Comparison of ENCODE assay signal across 24 cellular contexts in the genomic region with DNA sequence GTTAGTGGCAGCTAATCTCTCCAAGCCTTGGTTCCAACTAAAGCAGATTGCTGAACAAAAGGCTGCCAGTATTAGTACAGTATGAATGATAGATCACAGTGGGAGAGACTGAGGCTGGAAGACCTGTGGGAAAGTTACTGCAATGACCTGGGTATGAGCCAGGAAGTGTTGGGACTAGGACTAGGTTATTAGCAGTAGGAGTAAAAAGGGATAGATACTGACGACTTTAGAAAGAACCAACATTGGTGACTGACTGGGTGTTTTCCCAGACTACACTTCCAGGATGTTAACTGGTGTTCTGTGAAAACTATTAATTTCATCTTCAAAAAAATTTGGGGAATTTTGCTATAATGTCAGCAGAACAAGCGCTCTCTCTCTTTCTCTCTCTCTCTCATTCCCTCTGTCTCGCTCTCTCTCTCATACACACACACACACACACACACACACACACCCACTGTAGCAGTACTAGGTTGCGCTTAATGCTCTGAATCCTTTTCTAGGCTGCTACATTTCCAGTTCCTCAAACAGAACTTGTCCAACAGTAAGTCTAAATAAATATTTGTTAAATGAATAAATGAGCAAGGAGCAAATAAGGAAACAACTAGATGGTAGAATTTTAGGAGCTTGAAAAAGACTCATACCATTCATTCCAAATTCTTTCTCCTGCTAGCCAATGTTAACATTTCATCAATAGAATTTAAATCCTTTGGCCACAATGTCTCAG. TPM values are rescaled to one million over a fixed set of nuclear protein-coding genes. Genes with fewer than 3 reads are reported as not detected.
DNase-seq lines count a peak whose midpoint lies in the region; ATAC-seq, FAIRE-seq and TF ChIP-seq lines count a peak whose summit lies in the region.
"Had no signal": no experiment of that assay in that cellular context is flagged by ENCODE, and none has a peak within 500 bp of the region (broad histone marks: within the 10 kb centered on the region; RNA-seq: fewer than 3 reads in every experiment).

No MANE protein-coding gene starts in this region.

- peak overlapping the region; percentile 50 for H3K27ac ChIP-seq in 22Rv1
- H3K27ac ChIP-seq in VCaP = peak overlapping the region; percentile 65
- no peak overlapping the region for H3K27ac ChIP-seq in neural progenitor cell
- H3K27ac ChIP-seq: BLaER1, HL-60 had no signal

- H3K4me1 Mint-ChIP-seq in neural progenitor cell (peaks cover 6% of the 10 kb centered on the region), nephron progenitor cell (no peaks in the 10 kb centered on the region)
- H3K4me1 Mint-ChIP-seq: CD4-positive, alpha-beta memory T cell had no signal

- H3K36me3 Mint-ChIP-seq in neural progenitor cell (no peaks in the 10 kb centered on the region), nephron progenitor cell (ENCODE audit: low read depth) (no peaks in the 10 kb centered on the region)
- H3K36me3 Mint-ChIP-seq: CD4-positive, alpha-beta memory T cell had no signal

- no peak overlapping the region for H3K4me3 Mint-ChIP-seq in neural progenitor cell
- H3K4me3 Mint-ChIP-seq in nephron progenitor cell = no peak overlapping the region
- H3K4me3 Mint-ChIP-seq: CD4-positive, alpha-beta memory T cell; H9; T-helper 1 cell treated with Interleukin-12 subunit alpha and Interleukin-12 subunit beta and Interleukin-4 antibody, amounts not matched to agents 30 μg/mL and 1 μg/mL, for 36 hours had no signal

- H3F3A ChIP-seq in neural progenitor cell (ENCODE audit: low read depth) = peaks cover 12% of the 10 kb centered on the region

- peaks cover 2% of the 10 kb centered on the region for H3K9me3 Mint-ChIP-seq in neural progenitor cell
- H3K9me3 Mint-ChIP-seq in nephron progenitor cell = peaks cover 10% of the 10 kb centered on the region

- H3K79me2 ChIP-seq in neural progenitor cell (ENCODE audit: low read depth) = no peaks in the 10 kb centered on the region

- H3K9ac ChIP-seq in neural progenitor cell = no peak overlapping the region
- H3K9ac ChIP-seq: BLaER1 had no signal

- no peaks in the 10 kb centered on the region for H3K27me3 ChIP-seq in neural progenitor cell
- H3K27me3 ChIP-seq: BLaER1 had no signal

- no peak overlapping the region for H2AFZ ChIP-seq in neural progenitor cell (replicated peaks)

- no peaks in the 10 kb centered on the region for H4K20me1 ChIP-seq in neural progenitor cell (ENCODE audit: low read depth)
- H4K20me1 ChIP-seq: BLaER1 had no signal

- DNase-seq in D721Med (ENCODE audit: insufficient read length, low spot score) (no peak), neural progenitor cell (ENCODE audit: low spot score) (no peak), nephron progenitor cell (no peak)
- DNase-seq: ACHN; CD4-positive, alpha-beta memory T cell; DMS153; GDM1; H9; KBM-7; NCI-H1092 treated with DMSO at 0.1 percent for 48 hours; NCI-H146; NCI-H2029; NCI-H2227 treated with DMSO at 0.1 percent for 48 hours; NCI-H510A had no signal

- H3K36me3 ChIP-seq in neural progenitor cell = no peaks in the 10 kb centered on the region
- H3K36me3 ChIP-seq: BLaER1 had no signal

- TF ChIP-seq CTCF in 22Rv1 (IDR thresholded peaks at IDR 0.05) = no peak
- TF ChIP-seq CTCF in D721Med (IDR thresholded peaks at IDR 0.05; ENCODE audit: insufficient read depth, missing control alignments) = no peak
- no peak for TF ChIP-seq CTCF in VCaP (conservative IDR thresholded peaks at IDR 0.05)
- no peak for TF ChIP-seq CTCF in neural progenitor cell (IDR thresholded peaks at IDR 0.05)
- no peak for TF ChIP-seq CTCF in nephron progenitor cell (IDR thresholded peaks at IDR 0.05)

- no peaks in the 10 kb centered on the region for H3K9me3 ChIP-seq in neural progenitor cell (ENCODE audit: low read depth)
- H3K9me3 ChIP-seq: Caco-2 had no signal

- H3K27ac Mint-ChIP-seq in neural progenitor cell = no peak overlapping the region
- H3K27ac Mint-ChIP-seq in nephron progenitor cell = no peak overlapping the region
- H3K27ac Mint-ChIP-seq: CD4-positive, alpha-beta memory T cell; H9; T-helper 1 cell treated with Interleukin-12 subunit alpha and Interleukin-12 subunit beta and Interleukin-4 antibody, amounts not matched to agents 30 μg/mL and 1 μg/mL, for 36 hours had no signal

- peak; percentile 86 for FAIRE-seq in D721Med (lab: Jason Lieb, UNC)
- FAIRE-seq: RCC 7860 had no signal

- H3K4me2 ChIP-seq in neural progenitor cell = peak overlapping the region; percentile 43
- H3K4me2 ChIP-seq: BLaER1 had no signal

- no peak overlapping the region for H3K4me3 ChIP-seq in neural progenitor cell
- H3K4me3 ChIP-seq: BLaER1 had no signal

- ATAC-seq in GM21723 (IDR thresholded peaks at IDR 0.05; ENCODE audit: unreplicated experiment) (no peak), GM18909 (IDR thresholded peaks at IDR 0.05; ENCODE audit: poor library complexity, unreplicated experiment) (no peak)

- H3K4me1 ChIP-seq in neural progenitor cell = peaks cover 20% of the 10 kb centered on the region
- H3K4me1 ChIP-seq: Caco-2 had no signal

- peaks cover 8% of the 10 kb centered on the region for H3K27me3 Mint-ChIP-seq in neural progenitor cell (ENCODE audit: insufficient read depth, low read depth)
- peaks cover 16% of the 10 kb centered on the region for H3K27me3 Mint-ChIP-seq in nephron progenitor cell (ENCODE audit: low read depth, poor library complexity)

RNA-seq across cellular contexts. Expression of gene RGS8, which starts 47.6 kb away (rescaled TPM):
- 0.87 and 0.99 TPM in 2 replicates for total RNA-seq in neural progenitor cell (ENCODE audit: low replicate concordance)
- total RNA-seq: Caco-2; CD4-positive, alpha-beta memory T cell; H9; HT-29 had no signal

RNA-seq across cellular contexts. Expression of gene NPL, which starts 57.6 kb away (rescaled TPM):
- 1.3 and 3.4 TPM in 2 replicates for total RNA-seq in neural progenitor cell (ENCODE audit: low replicate concordance)
